8 cellular contexts compared by ENCODE assay signal in the genomic region with DNA sequence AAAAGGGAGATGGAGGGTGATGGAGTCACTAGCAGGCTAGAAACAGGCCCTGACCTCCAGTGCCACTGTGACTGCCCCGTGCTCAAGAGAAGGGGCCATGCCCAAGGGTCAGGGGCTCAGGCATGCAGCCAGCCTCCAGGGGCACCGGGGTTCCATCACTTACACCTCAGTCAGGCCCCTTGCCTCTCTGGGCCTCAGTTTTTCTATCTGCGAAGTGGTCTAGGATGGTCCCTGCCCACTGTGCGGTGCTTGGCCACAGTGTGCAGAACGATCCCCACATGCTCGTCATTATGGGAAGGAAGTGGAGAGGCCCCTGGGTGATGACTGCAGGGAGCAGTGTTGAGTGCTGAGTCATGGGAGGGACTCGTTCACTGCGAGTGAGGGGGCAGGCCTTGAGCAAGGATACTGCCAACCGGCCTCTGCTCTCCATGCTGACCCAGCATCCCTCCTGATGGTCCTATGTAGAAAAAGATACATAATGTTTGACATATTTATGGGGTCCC. TPM values are rescaled to one million over a fixed set of nuclear protein-coding genes. Genes with fewer than 3 reads are reported as not detected.
A peak's percentile ranks its signal among the peaks of the same experiment; 100 is the strongest.
DNase-seq lines count a peak whose midpoint lies in the region; FAIRE-seq and TF ChIP-seq lines count a peak whose summit lies in the region.

No MANE protein-coding gene starts in this region.

- no peaks in the 10 kb centered on the region for H3K27me3 Mint-ChIP-seq in activated T-cell treated with anti-CD3 and anti-CD28 coated beads, Interleukin-2, amount 50 U/mL, for 24 hours

- H3K4me3 Mint-ChIP-seq in activated T-cell treated with anti-CD3 and anti-CD28 coated beads, Interleukin-2, amount 50 U/mL, for 24 hours: no peak overlapping the region

- peaks cover 34% of the 10 kb centered on the region for H3K4me1 Mint-ChIP-seq in activated T-cell treated with anti-CD3 and anti-CD28 coated beads, Interleukin-2, amount 50 U/mL, for 24 hours (ENCODE audit: low read depth)

- H3K9me3 Mint-ChIP-seq in activated T-cell treated with anti-CD3 and anti-CD28 coated beads, Interleukin-2, amount 50 U/mL, for 24 hours: no peaks in the 10 kb centered on the region

- no peak for FAIRE-seq in GM12892 (lab: Jason Lieb, UNC)

- no peak for TF ChIP-seq POLR2A in GM12892 (IDR thresholded peaks at IDR 0.05; ENCODE audit: low read depth, low read length)

- no peak overlapping the region for H3K4me3 ChIP-seq in skeletal muscle cell (ENCODE audit: low read depth, low read length)

- DNase-seq in activated T-cell treated with anti-CD3 and anti-CD28 coated beads, Interleukin-2, amount 50 U/mL, for 24 hours: peak; percentile 53
- DNase-seq in activated T-cell treated with anti-CD3 and anti-CD28 coated beads, Interleukin-2, amount 50 U/mL, for 1 hour: no peak
- peak; percentile 48 to 55 for DNase-seq in activated CD4-positive, alpha-beta T cell treated with anti-CD3 and anti-CD28 coated beads, Interleukin-2, amount 50 U/mL, for 48 hours
- DNase-seq in foreskin melanocyte (peak; percentile 38), skeletal muscle cell (ENCODE audit: low read depth) (peak; percentile 88), SK-N-DZ (ENCODE audit: low spot score) (no peak), NCI-H446 (lab: John Stamatoyannopoulos, UW) (no peak), GM12892 (ENCODE audit: insufficient read length) (no peak)

- peaks cover 86% of the 10 kb centered on the region for H3K36me3 Mint-ChIP-seq in activated T-cell treated with anti-CD3 and anti-CD28 coated beads, Interleukin-2, amount 50 U/mL, for 24 hours (ENCODE audit: low read depth)

- peak overlapping the region; percentile 91 for H3K27ac Mint-ChIP-seq in activated T-cell treated with anti-CD3 and anti-CD28 coated beads, Interleukin-2, amount 50 U/mL, for 24 hours

RNA-seq across cellular contexts. Expression of a gene that starts 23.1 kb away (rescaled TPM):
- polyA plus RNA-seq in SK-N-DZ (2014; cell fraction: cytosol; rRNA removed): 40.6 and 48.8 TPM in 2 replicates
- 12.9 and 29.7 TPM in 2 replicates for polyA plus RNA-seq in SK-N-DZ (2014; cell fraction: nucleus; rRNA removed)
- polyA plus RNA-seq in GM12892 (2012; ENCODE audit: missing spikeins): 10.2 TPM

RNA-seq across cellular contexts. Expression of a gene that starts 35.3 kb away (rescaled TPM):
- 0.21 TPM in 1 of 2 replicates, not detected in the other for polyA plus RNA-seq in SK-N-DZ (2014; cell fraction: cytosol; rRNA removed)
- not detected in 2 replicates for polyA plus RNA-seq in SK-N-DZ (2014; cell fraction: nucleus; rRNA removed)
- polyA plus RNA-seq in GM12892 (2012; ENCODE audit: missing spikeins): 5.8 TPM

RNA-seq across cellular contexts. Expression of a gene that starts 58.4 kb away (rescaled TPM):
- 50.2 and 62.8 TPM in 2 replicates for polyA plus RNA-seq in SK-N-DZ (2014; cell fraction: cytosol; rRNA removed)
- 30.4 and 32.0 TPM in 2 replicates for polyA plus RNA-seq in SK-N-DZ (2014; cell fraction: nucleus; rRNA removed)
- 43.0 TPM for polyA plus RNA-seq in GM12892 (2012; ENCODE audit: missing spikeins)

Comparison
In these comparisons a context has a peak if more than half of its experiments do, and no peak if none do; other contexts are left out.
1. DNase-seq: peak in activated T-cell treated with anti-CD3 and anti-CD28 coated beads, Interleukin-2, amount 50 U/mL, for 24 hours (single experiment), activated CD4-positive, alpha-beta T cell treated with anti-CD3 and anti-CD28 coated beads, Interleukin-2, amount 50 U/mL, for 48 hours (2 of 2), foreskin melanocyte (single experiment) and skeletal muscle cell (single experiment); none in activated T-cell treated with anti-CD3 and anti-CD28 coated beads, Interleukin-2, amount 50 U/mL, for 1 hour (single experiment), SK-N-DZ (single experiment), NCI-H446 (0 of 2) and GM12892 (single experiment).